ENCODE assay signal across 1 cellular context in genomic region chr19:44401787-44402115, GRCh38.
A peak's percentile ranks its signal among the peaks of the same experiment; 100 is the strongest.
TF ChIP-seq lines count a peak whose summit lies in the region.

No MANE protein-coding gene starts in this region.

TF ChIP-seq in HepG2, 621 proteins besides CTCF, POLR2A, EP300 and RAD21:
- no peak for TF ChIP-seq MLX (CRISPR knock-in tag; IDR thresholded peaks at IDR 0.05)
- TF ChIP-seq ZNF326 (CRISPR knock-in tag; IDR thresholded peaks at IDR 0.05; ENCODE audit: borderline replicate concordance): no peak
- no peak for TF ChIP-seq CREB1 (IDR thresholded peaks at IDR 0.05)
- 0 out of 2 replicates have a peak, but pooled peaks have one; percentile 8 for TF ChIP-seq CREB1 (CRISPR knock-in tag; IDR thresholded peaks at IDR 0.05)
- no peak for TF ChIP-seq HOXD1 (CRISPR knock-in tag; IDR thresholded peaks at IDR 0.05)
- no peak for TF ChIP-seq ZNF691 (CRISPR knock-in tag; IDR thresholded peaks at IDR 0.05; ENCODE audit: borderline replicate concordance, low read depth)
- TF ChIP-seq ZNF296 (CRISPR knock-in tag; conservative IDR thresholded peaks at IDR 0.05): no peak
- no peak for TF ChIP-seq ZNF672 (CRISPR knock-in tag; IDR thresholded peaks at IDR 0.05)
- TF ChIP-seq ZNF30 (CRISPR knock-in tag; IDR thresholded peaks at IDR 0.05): no peak
- TF ChIP-seq ZNF33A (CRISPR knock-in tag; IDR thresholded peaks at IDR 0.05; ENCODE audit: borderline replicate concordance): no peak
- TF ChIP-seq HNRNPK (IDR thresholded peaks at IDR 0.05; ENCODE audit: low read depth, low read length, poor library complexity, severe bottlenecking): peak; percentile 19
- no peak for TF ChIP-seq SOX13 (IDR thresholded peaks at IDR 0.05)
- no peak for TF ChIP-seq SOX13 (CRISPR knock-in tag; conservative IDR thresholded peaks at IDR 0.05 in 1 of 2, IDR thresholded peaks at IDR 0.05 in 1 of 2)
- TF ChIP-seq IRF1 (CRISPR knock-in tag; IDR thresholded peaks at IDR 0.05; ENCODE audit: low read depth): no peak
- TF ChIP-seq GABPB1 (CRISPR knock-in tag; IDR thresholded peaks at IDR 0.05): no peak
- TF ChIP-seq ARID3A (IDR thresholded peaks at IDR 0.05; ENCODE audit: low read depth, low read length): no peak
- no peak for TF ChIP-seq PRPF4 (IDR thresholded peaks at IDR 0.05; ENCODE audit: low read depth, low read length, poor library complexity, severe bottlenecking)
